8 cellular contexts compared by ENCODE assay signal in the genomic region with DNA sequence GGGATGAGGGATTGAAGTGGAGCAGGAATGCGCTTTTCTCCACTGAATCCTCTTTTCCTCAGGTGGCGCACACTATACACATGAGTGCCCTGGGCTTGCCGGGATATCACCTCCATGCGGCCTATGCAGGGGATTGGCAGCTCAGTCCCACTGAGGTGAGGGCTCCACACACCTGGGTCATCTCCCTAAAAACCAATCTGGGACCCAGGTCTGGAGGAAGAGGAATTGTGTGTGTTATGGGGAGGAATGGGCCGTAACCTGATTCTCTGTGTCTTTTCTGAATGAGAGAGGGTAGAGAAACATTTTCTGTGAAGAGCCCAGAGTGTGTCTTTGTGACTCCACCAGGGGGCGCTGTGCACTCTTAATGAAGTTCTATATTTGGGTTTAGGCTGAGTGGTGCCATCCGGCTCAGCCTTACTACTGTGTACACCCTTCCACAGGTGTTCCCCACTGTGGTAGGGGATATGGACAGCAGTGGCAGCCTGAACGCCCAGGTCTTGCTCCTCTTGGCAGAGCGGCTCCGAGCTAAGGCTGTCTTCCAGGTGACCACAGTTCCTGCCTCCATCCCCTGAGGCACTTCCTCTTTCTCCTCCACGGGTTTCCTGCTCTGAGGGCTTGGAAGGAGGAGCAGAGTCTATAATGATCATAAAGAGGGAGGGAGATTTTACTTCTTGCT. TPM values are rescaled to one million over a fixed set of nuclear protein-coding genes. Genes with fewer than 3 reads are reported as not detected.
A peak's percentile ranks its signal among the peaks of the same experiment; 100 is the strongest.
DNase-seq lines count a peak whose midpoint lies in the region; ATAC-seq and TF ChIP-seq lines count a peak whose summit lies in the region.

No MANE protein-coding gene starts in this region.

- peaks cover 0 to 51% (median 25%) of the 10 kb centered on the region in 4 donors for H3K4me1 ChIP-seq in liver (ENCODE audit: control insufficient read depth in 4 of 4, insufficient read depth in 4 of 4, low read length in 3 of 4)

- H3K27me3 ChIP-seq in liver (ENCODE audit: control insufficient read depth in 4 of 4, insufficient read depth in 4 of 4, low read length in 3 of 4): no peaks in the 10 kb centered on the region

- TF ChIP-seq CTCF in GM13977 (IDR thresholded peaks at IDR 0.05; ENCODE audit: extremely low read depth, insufficient read depth, missing control alignments) (peak; percentile 73), liver (IDR thresholded peaks at IDR 0.05; ENCODE audit: low read depth, low read length, missing input control) (peak; percentile 86)

- H3K9ac ChIP-seq in liver (ENCODE audit: low read depth in 1 of 2, low read length in 2 of 2): peak overlapping the region; percentile 24 to 38

- H3K27ac ChIP-seq in liver (ENCODE audit: low read depth in 1 of 2, low read length in 2 of 2): peak overlapping the region; percentile 86 to 87

- DNase-seq in GM13977 (ENCODE audit: low spot score): peak; percentile 80
- peak; percentile 85 to 96 for DNase-seq in NCI-H526 (lab: John Stamatoyannopoulos, UW)
- peak; percentile 94 for DNase-seq in activated CD4-positive, alpha-beta T cell treated with anti-CD3 and anti-CD28 coated beads for 48 hours
- peak; percentile 75 for DNase-seq in dedifferentiated amniotic fluid mesenchymal stem cell (ENCODE audit: extremely low spot score)
- DNase-seq in stimulated activated CD4-positive, alpha-beta T cell treated with anti-CD3 and anti-CD28 coated beads, Interleukin-1b, Interleukin-23, amount 100 ng/mL, for 48 hours: peak; percentile 85

- peaks cover 4 to 24% (median 16%) of the 10 kb centered on the region in 4 donors for H3K36me3 ChIP-seq in liver (ENCODE audit: control insufficient read depth in 4 of 4, insufficient read depth in 3 of 4, low read depth in 1 of 4, low read length in 3 of 4)

- peak; percentile 28 for ATAC-seq in HG03442 (IDR thresholded peaks at IDR 0.05; ENCODE audit: unreplicated experiment)
- ATAC-seq in HG02610 (IDR thresholded peaks at IDR 0.05; ENCODE audit: unreplicated experiment): no peak

- no peaks in the 10 kb centered on the region for H3K9me3 ChIP-seq in liver (ENCODE audit: control insufficient read depth in 4 of 4, low read length in 3 of 4)

- TF ChIP-seq RAD21 in liver (IDR thresholded peaks at IDR 0.05): peak; percentile 86 to 90

- in situ Hi-C loops in GM13977 (cut with MboI; ENCODE audit: low pct_unique_long_range_greater_than_20kb, low sequenced_read_pairs, unreplicated experiment): loop anchor here (10.0 kb wide), 1 partner anchor 47 kb away; no protein-coding TSS in a partner anchor

- 23% methylated on average over 11 of the region's 11 CpGs for WGBS in liver

- H3K4me3 ChIP-seq in liver (ENCODE audit: low read depth in 1 of 3, low read length in 3 of 3): peak overlapping the region in 2 of 3 donors; percentile 43 to 59

TF ChIP-seq in liver, 16 proteins besides CTCF, POLR2A, EP300 and RAD21:
- TF ChIP-seq SP1 (IDR thresholded peaks at IDR 0.05) (peak; percentile 28), NR2F2 (IDR thresholded peaks at IDR 0.05) (no peak)
- TF ChIP-seq, protein P1, sequence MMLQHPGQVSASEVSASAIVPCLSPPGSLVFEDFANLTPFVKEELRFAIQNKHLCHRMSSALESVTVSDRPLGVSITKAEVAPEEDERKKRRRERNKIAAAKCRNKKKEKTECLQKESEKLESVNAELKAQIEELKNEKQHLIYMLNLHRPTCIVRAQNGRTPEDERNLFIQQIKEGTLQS (IDR thresholded peaks at IDR 0.05): no peak
TF ChIP-seq in liver: peak in this region for 1.

RNA-seq across cellular contexts. Expression of a gene that starts 1.5 kb away (rescaled TPM):
- 1 to 10 TPM; 6.7 to 7.4 TPM for total RNA-seq in liver
- polyA plus RNA-seq in liver: 10 to 100 TPM; 10.4 to 10.5 TPM

RNA-seq across cellular contexts. Expression of a gene that starts 3.9 kb away (rescaled TPM):
- total RNA-seq in liver: 1,000 to 10,000 TPM; 5,041 to 8,644 TPM
- polyA plus RNA-seq in liver: over 10,000 TPM; 12,638 to 30,612 TPM

RNA-seq across cellular contexts. Expression of a gene that starts 10.7 kb away (rescaled TPM):
- 10 to 100 TPM; 10.4 to 52.3 TPM for total RNA-seq in liver
- 100 to 1,000 TPM in 1 of 2 donors, 10 to 100 TPM in 1; 43.0 to 128 TPM for polyA plus RNA-seq in liver

RNA-seq across cellular contexts. Expression of a gene that starts 12.2 kb away (rescaled TPM):
- total RNA-seq in liver: 10 to 100 TPM; 25.4 to 32.6 TPM
- polyA plus RNA-seq in liver: 10 to 100 TPM; 46.1 to 77.1 TPM

RNA-seq across cellular contexts. Expression of a gene that starts 25.2 kb away (rescaled TPM):
- 100 to 1,000 TPM; 105 to 167 TPM for total RNA-seq in liver
- 100 to 1,000 TPM in 1 of 2 donors, 10 to 100 TPM in 1; 93.3 to 135 TPM for polyA plus RNA-seq in liver
